Comparison of ENCODE assay signal across 1 cellular context in genomic region chr11:46242961-46243795, GRCh38.
TF ChIP-seq lines count a peak whose summit lies in the region.

No MANE protein-coding gene starts in this region.

TF ChIP-seq in K562, 482 proteins besides CTCF, POLR2A, EP300 and RAD21 (continued from another document and continues in another):
- TF ChIP-seq, protein P1, sequence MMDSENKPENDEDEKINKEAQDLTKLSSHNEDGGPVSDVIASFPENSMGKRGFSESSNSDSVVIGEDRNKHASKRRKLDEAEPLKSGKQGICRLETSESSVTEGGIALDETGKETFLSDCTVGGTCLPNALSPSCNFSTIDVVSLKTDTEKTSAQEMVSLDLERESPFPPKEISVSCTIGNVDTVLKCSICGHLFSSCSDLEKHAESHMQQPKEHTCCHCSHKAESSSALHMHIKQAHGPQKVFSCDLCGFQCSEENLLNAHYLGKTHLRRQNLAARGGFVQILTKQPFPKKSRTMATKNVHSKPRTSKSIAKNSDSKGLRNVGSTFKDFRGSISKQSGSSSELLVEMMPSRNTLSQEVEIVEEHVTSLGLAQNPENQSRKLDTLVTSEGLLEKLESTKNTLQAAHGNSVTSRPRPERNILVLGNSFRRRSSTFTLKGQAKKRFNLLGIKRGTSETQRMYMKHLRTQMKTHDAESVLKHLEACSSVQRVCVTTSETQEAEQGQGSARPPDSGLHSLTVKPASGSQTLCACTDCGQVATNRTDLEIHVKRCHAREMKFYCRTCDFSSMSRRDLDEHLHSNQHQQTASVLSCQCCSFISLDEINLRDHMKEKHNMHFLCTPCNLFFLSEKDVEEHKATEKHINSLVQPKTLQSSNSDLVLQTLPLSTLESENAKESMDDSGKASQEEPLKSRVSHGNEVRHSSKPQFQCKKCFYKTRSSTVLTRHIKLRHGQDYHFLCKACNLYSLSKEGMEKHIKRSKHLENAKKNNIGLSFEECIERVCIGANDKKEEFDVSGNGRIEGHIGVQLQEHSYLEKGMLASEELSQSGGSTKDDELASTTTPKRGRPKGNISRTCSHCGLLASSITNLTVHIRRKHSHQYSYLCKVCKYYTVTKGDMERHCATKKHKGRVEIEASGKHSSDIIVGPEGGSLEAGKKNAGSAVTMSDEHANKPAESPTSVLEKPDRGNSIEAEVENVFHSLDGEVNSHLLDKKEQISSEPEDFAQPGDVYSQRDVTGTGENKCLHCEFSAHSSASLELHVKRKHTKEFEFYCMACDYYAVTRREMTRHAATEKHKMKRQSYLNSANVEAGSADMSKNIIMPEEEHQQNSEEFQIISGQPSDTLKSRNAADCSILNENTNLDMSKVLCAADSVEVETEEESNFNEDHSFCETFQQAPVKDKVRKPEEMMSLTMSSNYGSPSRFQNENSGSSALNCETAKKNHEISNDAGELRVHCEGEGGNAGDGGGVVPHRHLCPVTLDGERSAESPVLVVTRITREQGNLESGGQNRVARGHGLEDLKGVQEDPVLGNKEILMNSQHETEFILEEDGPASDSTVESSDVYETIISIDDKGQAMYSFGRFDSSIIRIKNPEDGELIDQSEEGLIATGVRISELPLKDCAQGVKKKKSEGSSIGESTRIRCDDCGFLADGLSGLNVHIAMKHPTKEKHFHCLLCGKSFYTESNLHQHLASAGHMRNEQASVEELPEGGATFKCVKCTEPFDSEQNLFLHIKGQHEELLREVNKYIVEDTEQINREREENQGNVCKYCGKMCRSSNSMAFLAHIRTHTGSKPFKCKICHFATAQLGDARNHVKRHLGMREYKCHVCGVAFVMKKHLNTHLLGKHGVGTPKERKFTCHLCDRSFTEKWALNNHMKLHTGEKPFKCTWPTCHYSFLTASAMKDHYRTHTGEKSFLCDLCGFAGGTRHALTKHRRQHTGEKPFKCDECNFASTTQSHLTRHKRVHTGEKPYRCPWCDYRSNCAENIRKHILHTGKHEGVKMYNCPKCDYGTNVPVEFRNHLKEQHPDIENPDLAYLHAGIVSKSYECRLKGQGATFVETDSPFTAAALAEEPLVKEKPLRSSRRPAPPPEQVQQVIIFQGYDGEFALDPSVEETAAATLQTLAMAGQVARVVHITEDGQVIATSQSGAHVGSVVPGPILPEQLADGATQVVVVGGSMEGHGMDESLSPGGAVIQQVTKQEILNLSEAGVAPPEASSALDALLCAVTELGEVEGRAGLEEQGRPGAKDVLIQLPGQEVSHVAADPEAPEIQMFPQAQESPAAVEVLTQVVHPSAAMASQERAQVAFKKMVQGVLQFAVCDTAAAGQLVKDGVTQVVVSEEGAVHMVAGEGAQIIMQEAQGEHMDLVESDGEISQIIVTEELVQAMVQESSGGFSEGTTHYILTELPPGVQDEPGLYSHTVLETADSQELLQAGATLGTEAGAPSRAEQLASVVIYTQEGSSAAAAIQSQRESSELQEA (IDR thresholded peaks at IDR 0.05; ENCODE audit: low read depth), result no peak
- TF ChIP-seq CREB1 (IDR thresholded peaks at IDR 0.05) (no peak), CREB1 (CRISPR knock-in tag; IDR thresholded peaks at IDR 0.05) (no peak), ZNF707 (CRISPR knock-in tag; conservative IDR thresholded peaks at IDR 0.05) (no peak), ARHGAP35 (IDR thresholded peaks at IDR 0.05; ENCODE audit: partially characterized antibody) (no peak), TARDBP (IDR thresholded peaks at IDR 0.05) (no peak), TEAD4 (IDR thresholded peaks at IDR 0.05; ENCODE audit: low read length) (peak; percentile 81), TEAD4 (CRISPR knock-in tag; IDR thresholded peaks at IDR 0.05; ENCODE audit: borderline replicate concordance) (no peak), MEIS2 (IDR thresholded peaks at IDR 0.05; ENCODE audit: partially characterized antibody) (peak; percentile 96), ZBTB9 (CRISPR knock-in tag; IDR thresholded peaks at IDR 0.05) (peak; percentile 93), MBD1 (CRISPR knock-in tag; IDR thresholded peaks at IDR 0.05) (no peak), PML (IDR thresholded peaks at IDR 0.05; ENCODE audit: low read length) (peak; percentile 74; the same call in 1 of the 2 replicates), ZNF175 (CRISPR knock-in tag; IDR thresholded peaks at IDR 0.05; ENCODE audit: low read depth) (peak; percentile 56; the same call in 1 of the 2 replicates), XRCC3 (IDR thresholded peaks at IDR 0.05) (no peak), SMAD1 (IDR thresholded peaks at IDR 0.05; ENCODE audit: low read depth, low read length, partially characterized antibody) (peak; percentile 61), CBFB (CRISPR knock-in tag; IDR thresholded peaks at IDR 0.05) (peak; percentile 66; the same call in 1 of the 2 replicates), CTCFL (IDR thresholded peaks at IDR 0.05; ENCODE audit: borderline replicate concordance, insufficient read depth, low read depth, low read length, poor library complexity, severe bottlenecking) (no peak), KDM1A (IDR thresholded peaks at IDR 0.05) (no peak), LEF1 (IDR thresholded peaks at IDR 0.05) (peak; percentile 56; the same call in 1 of the 2 replicates), KHSRP (IDR thresholded peaks at IDR 0.05) (no peak), TFAP4 (CRISPR knock-in tag; IDR thresholded peaks at IDR 0.05; ENCODE audit: borderline replicate concordance) (peak; percentile 98), CBX2 (IDR thresholded peaks at IDR 0.05; ENCODE audit: insufficient read depth, low read length, poor library complexity, severe bottlenecking) (no peak), SMARCE1 (IDR thresholded peaks at IDR 0.05) (0 out of 2 replicates have a peak, but pooled peaks have one; percentile 62), CCAR2 (IDR thresholded peaks at IDR 0.05; ENCODE audit: low read depth, low read length) (no peak), ATF6 (CRISPR knock-in tag; IDR thresholded peaks at IDR 0.05) (peak; percentile 15; the same call in 1 of the 2 replicates), ZBTB11 (CRISPR knock-in tag; IDR thresholded peaks at IDR 0.05) (peak in 1 of 3 experiments; percentile 68; a peak in 2 of 6 replicates)
- TF ChIP-seq, protein P2, sequence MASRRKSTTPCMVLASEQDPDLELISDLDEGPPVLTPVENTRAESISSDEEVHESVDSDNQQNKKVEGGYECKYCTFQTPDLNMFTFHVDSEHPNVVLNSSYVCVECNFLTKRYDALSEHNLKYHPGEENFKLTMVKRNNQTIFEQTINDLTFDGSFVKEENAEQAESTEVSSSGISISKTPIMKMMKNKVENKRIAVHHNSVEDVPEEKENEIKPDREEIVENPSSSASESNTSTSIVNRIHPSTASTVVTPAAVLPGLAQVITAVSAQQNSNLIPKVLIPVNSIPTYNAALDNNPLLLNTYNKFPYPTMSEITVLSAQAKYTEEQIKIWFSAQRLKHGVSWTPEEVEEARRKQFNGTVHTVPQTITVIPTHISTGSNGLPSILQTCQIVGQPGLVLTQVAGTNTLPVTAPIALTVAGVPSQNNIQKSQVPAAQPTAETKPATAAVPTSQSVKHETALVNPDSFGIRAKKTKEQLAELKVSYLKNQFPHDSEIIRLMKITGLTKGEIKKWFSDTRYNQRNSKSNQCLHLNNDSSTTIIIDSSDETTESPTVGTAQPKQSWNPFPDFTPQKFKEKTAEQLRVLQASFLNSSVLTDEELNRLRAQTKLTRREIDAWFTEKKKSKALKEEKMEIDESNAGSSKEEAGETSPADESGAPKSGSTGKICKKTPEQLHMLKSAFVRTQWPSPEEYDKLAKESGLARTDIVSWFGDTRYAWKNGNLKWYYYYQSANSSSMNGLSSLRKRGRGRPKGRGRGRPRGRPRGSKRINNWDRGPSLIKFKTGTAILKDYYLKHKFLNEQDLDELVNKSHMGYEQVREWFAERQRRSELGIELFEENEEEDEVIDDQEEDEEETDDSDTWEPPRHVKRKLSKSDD (conservative IDR thresholded peaks at IDR 0.05; ENCODE audit: low read length), result 0 out of 2 replicates have a peak, but pooled peaks have one; percentile 30
- TF ChIP-seq, protein P3, sequence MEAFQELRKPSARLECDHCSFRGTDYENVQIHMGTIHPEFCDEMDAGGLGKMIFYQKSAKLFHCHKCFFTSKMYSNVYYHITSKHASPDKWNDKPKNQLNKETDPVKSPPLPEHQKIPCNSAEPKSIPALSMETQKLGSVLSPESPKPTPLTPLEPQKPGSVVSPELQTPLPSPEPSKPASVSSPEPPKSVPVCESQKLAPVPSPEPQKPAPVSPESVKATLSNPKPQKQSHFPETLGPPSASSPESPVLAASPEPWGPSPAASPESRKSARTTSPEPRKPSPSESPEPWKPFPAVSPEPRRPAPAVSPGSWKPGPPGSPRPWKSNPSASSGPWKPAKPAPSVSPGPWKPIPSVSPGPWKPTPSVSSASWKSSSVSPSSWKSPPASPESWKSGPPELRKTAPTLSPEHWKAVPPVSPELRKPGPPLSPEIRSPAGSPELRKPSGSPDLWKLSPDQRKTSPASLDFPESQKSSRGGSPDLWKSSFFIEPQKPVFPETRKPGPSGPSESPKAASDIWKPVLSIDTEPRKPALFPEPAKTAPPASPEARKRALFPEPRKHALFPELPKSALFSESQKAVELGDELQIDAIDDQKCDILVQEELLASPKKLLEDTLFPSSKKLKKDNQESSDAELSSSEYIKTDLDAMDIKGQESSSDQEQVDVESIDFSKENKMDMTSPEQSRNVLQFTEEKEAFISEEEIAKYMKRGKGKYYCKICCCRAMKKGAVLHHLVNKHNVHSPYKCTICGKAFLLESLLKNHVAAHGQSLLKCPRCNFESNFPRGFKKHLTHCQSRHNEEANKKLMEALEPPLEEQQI (IDR thresholded peaks at IDR 0.05), result no peak
